In genomic region chr1:153922076-153922837, GRCh38 we compare ENCODE assay signal across 8 cellular contexts. TPM values are rescaled to one million over a fixed set of nuclear protein-coding genes. Genes with fewer than 3 reads are reported as not detected.
DNase-seq lines count a peak whose midpoint lies in the region; ATAC-seq and TF ChIP-seq lines count a peak whose summit lies in the region.

No MANE protein-coding gene starts in this region.

- H3K36me3 Mint-ChIP-seq in naive thymus-derived CD4-positive, alpha-beta T cell = peaks cover 0 to 14% (median 0%) of the 10 kb centered on the region in 5 donors

- H3K36me3 ChIP-seq in naive thymus-derived CD4-positive, alpha-beta T cell (ENCODE audit: control insufficient read depth in 2 of 3, insufficient read depth in 3 of 3, low read length in 3 of 3) = peaks cover 0 to 6% (median 0%) of the 10 kb centered on the region in 3 experiments
- no peaks in the 10 kb centered on the region for H3K36me3 ChIP-seq in testis (ENCODE audit: low read depth, missing control alignments)

- TF ChIP-seq CTCF in HFF-Myc (IDR thresholded peaks at IDR 0.05; ENCODE audit: low read depth, low read length, missing control alignments) (no peak), NB4 (IDR thresholded peaks at IDR 0.05; ENCODE audit: low read depth, low read length) (peak; percentile 11), testis (IDR thresholded peaks at IDR 0.05) (no peak)

- TF ChIP-seq POLR2A in NB4 (IDR thresholded peaks at IDR 0.05; ENCODE audit: extremely low read depth, insufficient read length) (no peak), testis (IDR thresholded peaks at IDR 0.05) (no peak)

- H3K27ac ChIP-seq in naive thymus-derived CD4-positive, alpha-beta T cell (ENCODE audit: low read depth, low read length) = peak overlapping the region; percentile 80
- H3K27ac ChIP-seq in testis = peak overlapping the region; percentile 97 to 98

- 0 to 1% methylated on average over 40 to 59 of the region's 68 CpGs for WGBS in testis, 2 donors

- peaks cover 0 to 5% (median 0%) of the 10 kb centered on the region in 11 donors for H3K9me3 Mint-ChIP-seq in naive thymus-derived CD4-positive, alpha-beta T cell

- H3K4me1 ChIP-seq in naive thymus-derived CD4-positive, alpha-beta T cell (ENCODE audit: control insufficient read depth in 2 of 2, insufficient read depth in 2 of 2, low read length in 2 of 2) = peaks cover 40 to 42% of the 10 kb centered on the region in 2 donors
- H3K4me1 ChIP-seq in testis = peaks cover 23% of the 10 kb centered on the region

- peak overlapping the region; percentile 90 to 99 (median 97) for H3K27ac Mint-ChIP-seq in naive thymus-derived CD4-positive, alpha-beta T cell

- H3K27me3 ChIP-seq in naive thymus-derived CD4-positive, alpha-beta T cell (ENCODE audit: control insufficient read depth in 2 of 2, insufficient read depth in 2 of 2, low read length in 2 of 2) = no peaks in the 10 kb centered on the region
- no peaks in the 10 kb centered on the region for H3K27me3 ChIP-seq in testis

- H3K27me3 Mint-ChIP-seq in naive thymus-derived CD4-positive, alpha-beta T cell = peaks cover 0 to 3% (median 0%) of the 10 kb centered on the region in 5 donors

- peak overlapping the region; percentile 83 to 96 (median 94) for H3K4me3 Mint-ChIP-seq in naive thymus-derived CD4-positive, alpha-beta T cell

- H3K4me3 ChIP-seq in HFF-Myc (replicated peaks; ENCODE audit: low read depth, low read length) (peak overlapping the region; percentile 89), NB4 (ENCODE audit: low read depth, low read length) (peak overlapping the region; percentile 89), testis (peak overlapping the region; percentile 98 to 99)
- H3K4me3 ChIP-seq in naive thymus-derived CD4-positive, alpha-beta T cell (ENCODE audit: low read length) = peak overlapping the region; percentile 72

- peak; percentile 6 to 19 for ATAC-seq in activated CD4-positive, CD25-positive, alpha-beta regulatory T cell treated with anti-CD3 and anti-CD28 coated beads, Interleukin-2, amount 50 U/mL, for 24 hours
- no peak for ATAC-seq in naive thymus-derived CD4-positive, alpha-beta T cell

- peak; percentile 48 to 62 (median 59) for DNase-seq in activated CD8-positive, alpha-beta memory T cell treated with anti-CD3 and anti-CD28 coated beads for 48 hours (ENCODE audit: low read depth in 2 of 3, low spot score in 2 of 3)
- DNase-seq in activated CD8-positive, alpha-beta memory T cell treated with anti-CD3 and anti-CD28 coated beads for 24 hours = no peak
- DNase-seq in HFF-Myc (ENCODE audit: extremely low read depth, low read depth) (no peak), NB4 (ENCODE audit: low read depth) (peak; percentile 83), epidermal melanocyte (ENCODE audit: insufficient read length, low spot score) (peak; percentile 18), testis (peak; percentile 66)
- DNase-seq in naive thymus-derived CD4-positive, alpha-beta T cell = peak in 2 of 9 donors; percentile 57

- intact Hi-C loops in naive thymus-derived CD4-positive, alpha-beta T cell (cut with micrococcal nuclease) = loop anchor here (2.0 to 5.0 kb wide), 7 partner anchors 35 to 290 kb away; partner anchors contain the start of genes CHTOP (in 1 of the 2), CRTC2 (in 1 of the 2), ILF2 (in 1 of the 2) and JTB (in 1 of the 2)
- intact Hi-C loops in testis (cut with DNase I; ENCODE audit: low total_unique reads) = no loop called here

- H3K9me3 ChIP-seq in naive thymus-derived CD4-positive, alpha-beta T cell (ENCODE audit: control insufficient read depth in 2 of 3, low read length in 3 of 3) = no peaks in the 10 kb centered on the region
- no peaks in the 10 kb centered on the region for H3K9me3 ChIP-seq in testis

- POLR2A ChIA-PET in naive thymus-derived CD4-positive, alpha-beta T cell (lab: Charles Lee) = interaction anchor here (0.6 to 8.8 kb wide), 30 partner anchors 9 to 1401 kb away, joined by 3 to 122 read pairs (median 4); partner anchors contain the start of genes CREB3L4, CRTC2, DENND4B and INTS3

- CTCF ChIA-PET in naive thymus-derived CD4-positive, alpha-beta T cell (lab: Charles Lee) = interaction anchor here (0.6 to 2.7 kb wide), 9 partner anchors 9 to 231 kb away, joined by 3 to 12 read pairs (median 4); partner anchors contain the start of genes DENND4B, JTB and RAB13

- H3K4me1 Mint-ChIP-seq in naive thymus-derived CD4-positive, alpha-beta T cell = peaks cover 35 to 58% (median 50%) of the 10 kb centered on the region in 7 donors

RNA-seq across cellular contexts. Expression of gene GATAD2B, which starts 0.5 kb away (rescaled TPM):
- total RNA-seq in naive thymus-derived CD4-positive, alpha-beta T cell = 100 to 1,000 TPM in 1 of 5 experiments, 10 to 100 TPM in 4; 67.3 to 102 (median 75.5) TPM
- polyA plus RNA-seq in naive thymus-derived CD4-positive, alpha-beta T cell = 1 to 10 TPM; 4.8 to 5.3 TPM
- 10 to 100 TPM; 32.1 to 37.4 TPM for total RNA-seq in testis
- 26.5 TPM for polyA plus RNA-seq in testis (ENCODE audit: insufficient read depth, low read depth, low replicate concordance)

RNA-seq across cellular contexts. Expression of gene DENND4B, which starts 24.3 kb away (rescaled TPM):
- 100 to 1,000 TPM; 148 to 223 (median 197) TPM for total RNA-seq in naive thymus-derived CD4-positive, alpha-beta T cell
- polyA plus RNA-seq in naive thymus-derived CD4-positive, alpha-beta T cell = 10 to 100 TPM; 12.5 to 27.0 TPM
- 10 to 100 TPM; 54.5 to 59.0 TPM for total RNA-seq in testis
- polyA plus RNA-seq in testis (ENCODE audit: insufficient read depth, low read depth, low replicate concordance) = 25.4 TPM

RNA-seq across cellular contexts. Expression of gene CRTC2, which starts 36.2 kb away (rescaled TPM):
- total RNA-seq in naive thymus-derived CD4-positive, alpha-beta T cell = 100 to 1,000 TPM in 4 of 5 experiments, 10 to 100 TPM in 1; 86.1 to 157 (median 119) TPM
- polyA plus RNA-seq in naive thymus-derived CD4-positive, alpha-beta T cell = 10 to 100 TPM; 25.2 to 44.8 TPM
- 10 to 100 TPM; 32.0 to 49.7 TPM for total RNA-seq in testis
- 49.1 TPM for polyA plus RNA-seq in testis (ENCODE audit: insufficient read depth, low read depth, low replicate concordance)

RNA-seq across cellular contexts. Expression of gene SLC39A1, which starts 41.1 kb away (rescaled TPM):
- 10 to 100 TPM; 14.4 to 53.2 (median 18.7) TPM for total RNA-seq in naive thymus-derived CD4-positive, alpha-beta T cell
- polyA plus RNA-seq in naive thymus-derived CD4-positive, alpha-beta T cell = 10 to 100 TPM; 27.8 to 37.4 TPM
- total RNA-seq in testis = 10 to 100 TPM; 46.5 to 62.5 TPM
- polyA plus RNA-seq in testis (ENCODE audit: insufficient read depth, low read depth, low replicate concordance) = 54.5 TPM

RNA-seq across cellular contexts. Expression of gene CREB3L4, which starts 45.4 kb away (rescaled TPM):
- total RNA-seq in naive thymus-derived CD4-positive, alpha-beta T cell = 1 to 10 TPM; 4.6 to 8.4 (median 7.0) TPM
- polyA plus RNA-seq in naive thymus-derived CD4-positive, alpha-beta T cell = 1 to 10 TPM; 6.2 to 7.7 TPM
- 10 to 100 TPM; 22.2 to 24.6 TPM for total RNA-seq in testis
- 15.6 TPM for polyA plus RNA-seq in testis (ENCODE audit: insufficient read depth, low read depth, low replicate concordance)

Comparison
In these comparisons a context has a peak if more than half of its experiments do, and no peak if none do; other contexts are left out.
1. DNase-seq: peak in activated CD8-positive, alpha-beta memory T cell treated with anti-CD3 and anti-CD28 coated beads for 48 hours (3 of 3), NB4 (single experiment), epidermal melanocyte (single experiment) and testis (single experiment); none in activated CD8-positive, alpha-beta memory T cell treated with anti-CD3 and anti-CD28 coated beads for 24 hours (single experiment) and HFF-Myc (single experiment).
2. Peak in every context shown above with its lines, with median percentiles within 50 percentile points of each other: H3K4me3 ChIP-seq.